Comparison of ENCODE assay signal across 9 cellular contexts in genomic region chr4:5708171-5708828, GRCh38. TPM values are rescaled to one million over a fixed set of nuclear protein-coding genes. Genes with fewer than 3 reads are reported as not detected.
DNase-seq lines count a peak whose midpoint lies in the region; ATAC-seq and TF ChIP-seq lines count a peak whose summit lies in the region.
"Had no signal": no experiment of that assay in that cellular context is flagged by ENCODE, and none has a peak within 500 bp of the region (broad histone marks: within the 10 kb centered on the region; RNA-seq: fewer than 3 reads in every experiment).

EVC2 (minus strand) TSS chr4:5708559; CDS start chr4:5708513, 46 bp downstream.

- no peak for TF ChIP-seq EP300 in sigmoid colon (IDR thresholded peaks at IDR 0.05)

- TF ChIP-seq POLR2A in IMR-90 (IDR thresholded peaks at IDR 0.05; ENCODE audit: low read depth, low read length) (peak; percentile 79), breast epithelium (IDR thresholded peaks at IDR 0.05) (no peak), sigmoid colon (IDR thresholded peaks at IDR 0.05) (peak; percentile 19 to 47)

- peak; percentile 44 for ATAC-seq in IMR-90 (ENCODE audit: low read depth)
- ATAC-seq: HCT116 had no signal

- H3K27ac ChIP-seq in BLaER1 (peak within 1 kb of the TSS; percentile 74), IMR-90 (ENCODE audit: insufficient read depth, low read length) (peak within 1 kb of the TSS; percentile 65), breast epithelium (peak within 1 kb of the TSS; percentile 84 to 95), sigmoid colon (peak within 1 kb of the TSS; percentile 83 to 92 (median 88))

- H2BK20ac ChIP-seq in IMR-90 (ENCODE audit: low read depth, low read length), result 0 out of 2 replicates have a peak within 1 kb of the TSS, but pooled peaks have one; percentile 27

- H4K8ac ChIP-seq in IMR-90 (ENCODE audit: low read depth in 2 of 2, low read length in 2 of 2), result peak within 1 kb of the TSS; percentile 95 to 98

- H4K91ac ChIP-seq in IMR-90 (ENCODE audit: insufficient read depth, low read depth, low read length), result peak within 1 kb of the TSS; percentile 84

- peak within 1 kb of the TSS; percentile 89 for H3K14ac ChIP-seq in IMR-90 (replicated peaks; ENCODE audit: low read depth, low read length)

- DNase-seq in IMR-90, result peak; percentile 46
- peak; percentile 57 to 66 for DNase-seq in breast epithelium (ENCODE audit: low spot score in 2 of 2)
- peak; percentile 91 for DNase-seq in sigmoid colon
- no peak for DNase-seq in activated CD4-positive, CD25-positive, alpha-beta regulatory T cell treated with anti-CD3 and anti-CD28 coated beads, Interleukin-2, amount 50 U/mL, for 72 hours
- no peak for DNase-seq in SHP77 treated with DMSO at 0.1 percent for 48 hours (lab: John Stamatoyannopoulos, UW)
- DNase-seq in NCI-H446 treated with DMSO at 0.1 percent for 48 hours (lab: John Stamatoyannopoulos, UW), result no peak

- H2AK9ac ChIP-seq in IMR-90 (replicated peaks; ENCODE audit: low read depth, low read length, poor library complexity), result peak within 1 kb of the TSS; percentile 87

- H3K4me2 ChIP-seq in BLaER1 (peak within 1 kb of the TSS; percentile 78), IMR-90 (ENCODE audit: low read depth, low read length) (peak within 1 kb of the TSS; percentile 89)

- 2% methylated on average over 35 of the region's 62 CpGs; no CpG with 5 or more reads in 1 of the 2 experiments for WGBS in IMR-90 (ENCODE audit: extremely low coverage in 2 of 2, insufficient read length in 1 of 2), 2 experiments
- 4 to 14% methylated on average over 62 of the region's 62 CpGs for WGBS in sigmoid colon, 2 donors

- dilution Hi-C loops in IMR-90 (cut with HindIII; ENCODE audit: low sequenced_read_pairs, unreplicated experiment), result no loop called here

- peak within 1 kb of the TSS; percentile 97 for H4K5ac ChIP-seq in IMR-90 (ENCODE audit: low read depth, low read length)

- peak within 1 kb of the TSS; percentile 72 for H3K23ac ChIP-seq in IMR-90 (ENCODE audit: low read depth, low read length)

- BruUV-seq in IMR-90 (replicated peaks; lab: Mats Ljungman, UMichigan), result no TSS peak

- TF ChIP-seq RAD21 in IMR-90 (IDR thresholded peaks at IDR 0.05; ENCODE audit: low read length), result no peak; the same call in 1 of the 2 replicates

- H3K4ac ChIP-seq in IMR-90 (ENCODE audit: low read depth, low read length), result peak within 1 kb of the TSS; percentile 87

- CTCF ChIA-PET in IMR-90 (lab: Yijun Ruan, JAX), result interaction anchor here (1.1 kb wide), 1 partner anchor 234 kb away, joined by 3 read pairs; no protein-coding TSS in a partner anchor

- in situ Hi-C loops in IMR-90 (cut with MboI; ENCODE audit: low sequenced_read_pairs), result no loop called here

- peak within 1 kb of the TSS; percentile 64 for H2BK120ac ChIP-seq in IMR-90 (ENCODE audit: low read depth, low read length)

- H3K9ac ChIP-seq in BLaER1 (peak within 1 kb of the TSS; percentile 79), IMR-90 (ENCODE audit: low read depth, low read length) (peak within 1 kb of the TSS; percentile 72), iPS-15b (ENCODE audit: low read depth, low read length) (peak within 1 kb of the TSS; percentile 26)

- H3K4me3 ChIP-seq in BLaER1 (peak within 1 kb of the TSS; percentile 73), IMR-90 (ENCODE audit: insufficient read depth, low read depth, low read length) (peak within 1 kb of the TSS; percentile 63), breast epithelium (peak within 1 kb of the TSS; percentile 69 to 98 (median 83)), iPS-15b (ENCODE audit: low read depth, low read length) (peak within 1 kb of the TSS; percentile 76), sigmoid colon (peak within 1 kb of the TSS; percentile 75 to 91 (median 82))

- peak within 1 kb of the TSS; percentile 74; the same call in 1 of the 3 replicates for H2BK15ac ChIP-seq in IMR-90 (ENCODE audit: low read depth, low read length)

- POLR2A ChIA-PET in IMR-90 (lab: Charles Lee; ENCODE audit: unreplicated experiment), result no interaction called here

- TF ChIP-seq CTCF in IMR-90 (conservative IDR thresholded peaks at IDR 0.05; ENCODE audit: low read depth, low read length) (no peak), breast epithelium (IDR thresholded peaks at IDR 0.05) (no peak), sigmoid colon (IDR thresholded peaks at IDR 0.05) (no peak)

- H2AFZ ChIP-seq in IMR-90 (replicated peaks; ENCODE audit: low read length, poor library complexity), result peak within 1 kb of the TSS; percentile 97

- peak within 1 kb of the TSS; percentile 63; the same call in 1 of the 2 replicates for H3K18ac ChIP-seq in IMR-90 (ENCODE audit: low read depth, low read length)

- peak within 1 kb of the TSS; percentile 71 for H2AK5ac ChIP-seq in IMR-90 (ENCODE audit: low read depth, low read length)

- H3K9me3 ChIP-seq in BLaER1, result peaks cover 7% of the 10 kb centered on the region
- no peaks in the 10 kb centered on the region for H3K9me3 ChIP-seq in IMR-90 (ENCODE audit: control insufficient read depth, insufficient read depth, low read length)
- H3K9me3 ChIP-seq in breast epithelium, result no peaks in the 10 kb centered on the region
- H3K9me3 ChIP-seq in iPS-15b (ENCODE audit: control insufficient read depth, insufficient read depth, low read length), result no peaks in the 10 kb centered on the region
- no peaks in the 10 kb centered on the region for H3K9me3 ChIP-seq in sigmoid colon

- peak within 1 kb of the TSS; percentile 86 for H3K56ac ChIP-seq in IMR-90 (ENCODE audit: extremely low read depth, insufficient read depth, low read length)

- H3K27me3 ChIP-seq in BLaER1, result no peaks in the 10 kb centered on the region
- H3K27me3 ChIP-seq in IMR-90 (ENCODE audit: control insufficient read depth, insufficient read depth, low read length), result no peaks in the 10 kb centered on the region
- H3K27me3 ChIP-seq in breast epithelium, result no peaks in the 10 kb centered on the region
- peaks cover 29% of the 10 kb centered on the region for H3K27me3 ChIP-seq in iPS-15b (ENCODE audit: control insufficient read depth, insufficient read depth, low read length)
- H3K27me3 ChIP-seq in sigmoid colon, result no peaks in the 10 kb centered on the region

- 0 out of 2 replicates have a peak, but pooled peaks cover 10% of the 10 kb centered on the region for H4K20me1 ChIP-seq in BLaER1
- H4K20me1 ChIP-seq in IMR-90 (ENCODE audit: insufficient read depth, low read length), result peaks cover 21% of the 10 kb centered on the region

- H3K4me1 ChIP-seq in BLaER1 (peaks cover 46% of the 10 kb centered on the region), IMR-90 (ENCODE audit: control insufficient read depth, insufficient read depth, low read length) (peaks cover 33% of the 10 kb centered on the region), breast epithelium (peaks cover 6 to 8% of the 10 kb centered on the region in 2 donors), iPS-15b (ENCODE audit: control insufficient read depth, insufficient read depth, low read length) (peaks cover 5% of the 10 kb centered on the region), sigmoid colon (peaks cover 0 to 50% (median 45%) of the 10 kb centered on the region in 4 donors)

- intact Hi-C loops in IMR-90 (cut with micrococcal nuclease) (loop anchor here (1.0 to 5.0 kb wide), 4 partner anchors 40 to 671 kb away; partner anchors contain the start of gene STK32B), breast epithelium (cut with DNase I; ENCODE audit: low total_unique reads) (no loop called here), sigmoid colon (cut with DNase I) (no loop called here)

- H2BK5ac ChIP-seq in IMR-90 (ENCODE audit: low read depth, low read length, poor library complexity, severe bottlenecking), result peak within 1 kb of the TSS; percentile 22

- H3K36me3 ChIP-seq in BLaER1 (peaks cover 16% of the 10 kb centered on the region), IMR-90 (ENCODE audit: control insufficient read depth, insufficient read depth, low read length) (peaks cover 9% of the 10 kb centered on the region), breast epithelium (no peaks in the 10 kb centered on the region), iPS-15b (ENCODE audit: control insufficient read depth, insufficient read depth, low read length) (peaks cover 5% of the 10 kb centered on the region), sigmoid colon (peaks cover 0 to 10% (median 0%) of the 10 kb centered on the region in 4 donors)

- H3K79me1 ChIP-seq in IMR-90 (ENCODE audit: low read depth in 1 of 2, low read length in 2 of 2), result peaks cover 33 to 64% of the 10 kb centered on the region in 2 experiments

- peaks cover 38% of the 10 kb centered on the region for H3K9me1 ChIP-seq in IMR-90 (ENCODE audit: insufficient read depth, low read length)

TF ChIP-seq in IMR-90, 13 proteins besides CTCF, POLR2A, EP300 and RAD21:
- TF ChIP-seq USF2 (IDR thresholded peaks at IDR 0.05; ENCODE audit: low read depth, low read length) (no peak), SMC3 (IDR thresholded peaks at IDR 0.05; ENCODE audit: low read depth, low read length) (no peak), MAFK (IDR thresholded peaks at IDR 0.05; ENCODE audit: low read depth, low read length) (no peak), MXI1 (IDR thresholded peaks at IDR 0.05; ENCODE audit: borderline replicate concordance, low read depth, low read length) (no peak), BHLHE40 (IDR thresholded peaks at IDR 0.05; ENCODE audit: low read depth, low read length) (no peak)

RNA-seq across cellular contexts. Expression of gene EVC2, which starts in this region (rescaled TPM):
- total RNA-seq in IMR-90 (2012; rRNA removed) (5.8 and 5.9 TPM in 2 replicates), breast epithelium (10 to 100 TPM; 16.0 to 19.5 (median 17.7) TPM), sigmoid colon (10 to 100 TPM in 2 of 4 donors, 1 to 10 TPM in 2; 8.6 to 14.7 (median 10.9) TPM)
- polyA plus RNA-seq in IMR-90 (2012; rRNA removed) (2.4 and 2.7 TPM in 2 replicates), sigmoid colon (1 to 10 TPM in 1 of 3 donors, under 1 TPM in 1, not detected in 1; 0.60 to 1.3 TPM)
- polyA plus RNA-seq in IMR-90 (2012; cell fraction: cytosol; rRNA removed), result 1.5 and 1.9 TPM in 2 replicates
- 6.1 and 7.2 TPM in 2 replicates for polyA plus RNA-seq in IMR-90 (2012; cell fraction: nucleus; rRNA removed; ENCODE audit: low replicate concordance)

Comparison
In these comparisons a context has a peak if more than half of its experiments do, and no peak if none do; other contexts are left out.
1. H3K9ac ChIP-seq: peak in every context shown above with its lines; median percentile 79 in BLaER1; 72 in IMR-90; 26 in iPS-15b.
2. DNase-seq: peak in IMR-90 (single experiment), breast epithelium (2 of 2) and sigmoid colon (single experiment); none in activated CD4-positive, CD25-positive, alpha-beta regulatory T cell treated with anti-CD3 and anti-CD28 coated beads, Interleukin-2, amount 50 U/mL, for 72 hours (single experiment), SHP77 treated with DMSO at 0.1 percent for 48 hours (single experiment) and NCI-H446 treated with DMSO at 0.1 percent for 48 hours (single experiment).
3. Peak in every context shown above with its lines, with median percentiles within 50 percentile points of each other: H3K27ac ChIP-seq and H3K4me3 ChIP-seq.